Comparison of ENCODE assay signal across 14 cellular contexts in the genomic region with DNA sequence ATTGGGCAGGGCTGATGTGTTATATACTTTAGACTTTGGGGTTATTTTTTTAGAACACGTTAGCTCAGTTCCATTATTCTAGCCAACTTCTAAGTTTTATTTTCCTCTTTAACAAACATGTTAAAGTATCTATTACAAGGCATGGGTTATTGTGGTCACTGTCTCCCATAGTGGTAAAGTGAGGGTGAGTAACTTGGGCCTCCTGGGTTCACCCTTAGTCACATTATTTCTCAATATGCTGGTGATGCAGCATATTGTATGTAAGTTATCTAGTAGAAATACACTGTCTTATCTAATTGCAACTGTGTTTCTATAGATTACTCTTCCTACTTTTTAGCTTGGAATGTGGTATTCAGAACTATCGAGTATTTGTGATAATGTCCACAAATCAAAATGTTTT.
DNase-seq lines count a peak whose midpoint lies in the region; ATAC-seq and TF ChIP-seq lines count a peak whose summit lies in the region.
"Had no signal": no experiment of that assay in that cellular context is flagged by ENCODE, and none has a peak within 500 bp of the region (broad histone marks: within the 10 kb centered on the region; RNA-seq: fewer than 3 reads in every experiment).

No MANE protein-coding gene starts in this region.

- H3K27me3 Mint-ChIP-seq in activated CD8-positive, alpha-beta memory T cell treated with anti-CD3 and anti-CD28 coated beads, Interleukin-2, amount 10 ng/mL, durations not matched to agents 7 days and 5 days = no peaks in the 10 kb centered on the region
- H3K27me3 Mint-ChIP-seq: activated naive CD8-positive, alpha-beta T cell had no signal

- peaks cover 21% of the 10 kb centered on the region for H3K4me1 Mint-ChIP-seq in activated CD8-positive, alpha-beta memory T cell treated with anti-CD3 and anti-CD28 coated beads, Interleukin-2, amount 10 ng/mL, durations not matched to agents 7 days and 5 days

- H3K27ac Mint-ChIP-seq in activated CD8-positive, alpha-beta memory T cell treated with anti-CD3 and anti-CD28 coated beads, Interleukin-2, amount 10 ng/mL, durations not matched to agents 7 days and 5 days = no peak overlapping the region
- H3K27ac Mint-ChIP-seq: activated naive CD8-positive, alpha-beta T cell had no signal

- no peaks in the 10 kb centered on the region for H3K9me3 Mint-ChIP-seq in activated CD8-positive, alpha-beta memory T cell treated with anti-CD3 and anti-CD28 coated beads, Interleukin-2, amount 10 ng/mL, durations not matched to agents 7 days and 5 days (ENCODE audit: low read depth)

- peak; percentile 71 for DNase-seq in AG08395 (ENCODE audit: low spot score)
- DNase-seq in HT1080 (ENCODE audit: low read depth) = peak; percentile 53
- peak; percentile 70 for DNase-seq in astrocyte of the spinal cord (ENCODE audit: low read depth, low spot score)
- peak; percentile 53 for DNase-seq in kidney tubule cell (ENCODE audit: low spot score)
- DNase-seq in activated CD8-positive, alpha-beta memory T cell treated with anti-CD3 and anti-CD28 coated beads, Interleukin-2, amount 10 ng/mL, durations not matched to agents 7 days and 5 days = no peak
- DNase-seq in mesenteric fat pad (ENCODE audit: low spot score) = no peak
- no peak for DNase-seq in NCI-H1105 (lab: John Stamatoyannopoulos, UW)
- DNase-seq: C1 segment of cervical spinal cord, cortex of kidney, left ventricle myocardium superior, NCI-H526 treated with DMSO at 0.1 percent for 48 hours had no signal

- in situ Hi-C loops in astrocyte of the spinal cord (cut with HindIII; ENCODE audit: low sequenced_read_pairs) = no loop called here

- H3K4me3 ChIP-seq in astrocyte of the spinal cord (ENCODE audit: low read depth, low read length) = no peak overlapping the region
- H3K4me3 ChIP-seq: SJSA1 had no signal

- ATAC-seq in activated CD8-positive, alpha-beta memory T cell treated with anti-CD3 and anti-CD28 coated beads, Interleukin-2, amount 10 ng/mL, durations not matched to agents 7 days and 5 days = no peak
- no peak for ATAC-seq in GM21447 (IDR thresholded peaks at IDR 0.05; ENCODE audit: unreplicated experiment)
- ATAC-seq: left ventricle myocardium superior had no signal

- H3K4me3 Mint-ChIP-seq in activated CD8-positive, alpha-beta memory T cell treated with anti-CD3 and anti-CD28 coated beads, Interleukin-2, amount 10 ng/mL, durations not matched to agents 7 days and 5 days = no peak overlapping the region
- H3K4me3 Mint-ChIP-seq: activated naive CD8-positive, alpha-beta T cell had no signal

- H3K36me3 Mint-ChIP-seq in activated CD8-positive, alpha-beta memory T cell treated with anti-CD3 and anti-CD28 coated beads, Interleukin-2, amount 10 ng/mL, durations not matched to agents 7 days and 5 days = no peaks in the 10 kb centered on the region

- CTCF ChIA-PET in activated CD8-positive, alpha-beta memory T cell treated with anti-CD3 and anti-CD28 coated beads, Interleukin-2, amount 10 ng/mL, durations not matched to agents 7 days and 5 days (lab: Charles Lee) = interaction anchor here (1.0 to 1.3 kb wide), 2 partner anchors 9 to 11 kb away, joined by 3 to 4 read pairs; no protein-coding TSS in a partner anchor

- no peak for TF ChIP-seq CTCF in astrocyte of the spinal cord (IDR thresholded peaks at IDR 0.05; ENCODE audit: low read depth, low read length)

Comparison
In these comparisons a context has a peak if more than half of its experiments do, and no peak if none do; other contexts are left out.
1. DNase-seq: peak in AG08395 (single experiment), HT1080 (single experiment), astrocyte of the spinal cord (single experiment) and kidney tubule cell (single experiment); none in activated CD8-positive, alpha-beta memory T cell treated with anti-CD3 and anti-CD28 coated beads, Interleukin-2, amount 10 ng/mL, durations not matched to agents 7 days and 5 days (single experiment), mesenteric fat pad (single experiment) and NCI-H1105 (single experiment).